8 cellular contexts compared by ENCODE assay signal in genomic region chr1:165914136-165914798, GRCh38.
A peak's percentile ranks its signal among the peaks of the same experiment; 100 is the strongest.
DNase-seq lines count a peak whose midpoint lies in the region; ATAC-seq, FAIRE-seq and TF ChIP-seq lines count a peak whose summit lies in the region.

No MANE protein-coding gene starts in this region.

- no peak for TF ChIP-seq POLR2A in K562 (conservative IDR thresholded peaks at IDR 0.05)

- peak; percentile 92 for TF ChIP-seq CTCF in GM13977 (IDR thresholded peaks at IDR 0.05; ENCODE audit: extremely low read depth, insufficient read depth, missing control alignments)
- peak; percentile 92 to 98 (median 93) for TF ChIP-seq CTCF in K562 (IDR thresholded peaks at IDR 0.05 in 2 of 3, conservative IDR thresholded peaks at IDR 0.05 in 1 of 3; ENCODE audit: insufficient read depth in 2 of 3, low read depth in 1 of 3, low read length in 3 of 3)

- no peak overlapping the region for H3K4me3 ChIP-seq in K562

- FAIRE-seq in A204.1 (lab: Jason Lieb, UNC) (peak; percentile 95), K562 (lab: Jason Lieb, UNC) (peak; percentile 99)

- H3K9ac ChIP-seq in K562 (ENCODE audit: insufficient read depth in 1 of 2, low read depth in 2 of 2, low read length in 2 of 2) = no peak overlapping the region

- no TSS peak for BruUV-seq in K562 (replicated peaks; lab: Mats Ljungman, UMichigan)

- no peaks in the 10 kb centered on the region for H3K9me1 ChIP-seq in K562 (ENCODE audit: control insufficient read depth, insufficient read depth, low read length)

- no peak overlapping the region for H3K27ac ChIP-seq in K562 (ENCODE audit: extremely low read depth, low read depth, low read length)

- peaks cover 11% of the 10 kb centered on the region; the same call in 2 of the 3 replicates for H3K36me3 ChIP-seq in K562 (ENCODE audit: control insufficient read depth, insufficient read depth, low read length)

- H3K4me1 ChIP-seq in K562 (replicated peaks in 1 of 2; ENCODE audit: control insufficient read depth in 2 of 2, insufficient read depth in 2 of 2, low read length in 2 of 2) = no peaks in the 10 kb centered on the region

- intact Hi-C loops in K562 (cut with micrococcal nuclease) = loop anchor here (1.0 to 5.0 kb wide), 7 partner anchors 85 to 522 kb away; partner anchors contain the start of gene TMCO1

- no peaks in the 10 kb centered on the region for H3K27me3 ChIP-seq in K562 (ENCODE audit: control insufficient read depth in 2 of 2, insufficient read depth in 2 of 2, low read length in 2 of 2)

- CTCF ChIA-PET in K562 (lab: Yijun Ruan, JAX; ENCODE audit: low intra/inter-chr PET ratio) = interaction anchor here (0.8 to 3.6 kb wide), 8 partner anchors 12 to 522 kb away, joined by 3 to 51 read pairs (median 5); no protein-coding TSS in a partner anchor

- no peak overlapping the region for H2AFZ ChIP-seq in K562 (ENCODE audit: low read depth, low read length)

- H4K20me1 ChIP-seq in K562 (replicated peaks; ENCODE audit: control insufficient read depth, insufficient read depth, low read length) = no peaks in the 10 kb centered on the region

- 3% methylated on average over 4 of the region's 4 CpGs for WGBS in K562 (ENCODE audit: insufficient coverage, low coverage, missing lambda C conversion rate)

- no peaks in the 10 kb centered on the region for H3K9me3 ChIP-seq in K562 (replicated peaks; ENCODE audit: control insufficient read depth, insufficient read depth, low read depth, low read length)

- no peaks in the 10 kb centered on the region for H3K79me2 ChIP-seq in K562 (ENCODE audit: control insufficient read depth, insufficient read depth, low read length)

- TF ChIP-seq RAD21 in K562 (CRISPR knock-in tag; conservative IDR thresholded peaks at IDR 0.05 in 1 of 2, IDR thresholded peaks at IDR 0.05 in 1 of 2) = peak; percentile 99

- peak; percentile 74 for DNase-seq in GM13977 (ENCODE audit: low spot score)
- DNase-seq in NCI-H1694 treated with DMSO at 0.1 percent for 48 hours (lab: John Stamatoyannopoulos, UW) = peak; percentile 81
- peak; percentile 39 for DNase-seq in T1000 (lab: John Stamatoyannopoulos, UW)
- peak; percentile 78 to 83 (median 80) for DNase-seq in K562 (ENCODE audit: extremely low read depth in 1 of 4, low spot score in 3 of 4)
- DNase-seq in iPS-NIHi11 (ENCODE audit: low spot score) = peak; percentile 79
- peak; percentile 20 to 81 (median 44) for DNase-seq in stimulated activated CD4-positive, alpha-beta T cell treated with anti-CD3 and anti-CD28 coated beads, Interleukin-12 subunit alpha, Interleukin-12 subunit beta, amount 100 ng/mL, for 48 hours (ENCODE audit: low read depth in 2 of 3, low spot score in 1 of 3)

- no peak for TF ChIP-seq EP300 in K562 (IDR thresholded peaks at IDR 0.05; ENCODE audit: low read length)

- ATAC-seq in HG02885 (IDR thresholded peaks at IDR 0.05; ENCODE audit: poor library complexity, unreplicated experiment) (peak; percentile 85), K562 (peak; percentile 87)

- POLR2A ChIA-PET in K562 (lab: Yijun Ruan, JAX) = interaction anchor here (0.7 kb wide), 1 partner anchor 671 kb away, joined by 3 read pairs; no protein-coding TSS in a partner anchor

- no peak overlapping the region for H3K4me2 ChIP-seq in K562 (ENCODE audit: insufficient read depth, low read length)

- in situ Hi-C loops in GM13977 (cut with MboI; ENCODE audit: low pct_unique_long_range_greater_than_20kb, low sequenced_read_pairs, unreplicated experiment) (loop anchor here (10.0 kb wide), 1 partner anchor 309 kb away; no protein-coding TSS in a partner anchor), K562 (cut with MboI) (loop anchor here (10.0 kb wide), 1 partner anchor 519 kb away; no protein-coding TSS in a partner anchor)

TF ChIP-seq in K562, 482 proteins besides CTCF, POLR2A, EP300 and RAD21 (continues in another document):
- TF ChIP-seq, protein P1, sequence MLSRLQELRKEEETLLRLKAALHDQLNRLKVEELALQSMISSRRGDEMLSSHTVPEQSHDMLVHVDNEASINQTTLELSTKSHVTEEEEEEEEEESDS (CRISPR knock-in tag; IDR thresholded peaks at IDR 0.05) = no peak
- TF ChIP-seq CHCHD3 (CRISPR knock-in tag; IDR thresholded peaks at IDR 0.05) = no peak
- TF ChIP-seq KLF1 (tag; IDR thresholded peaks at IDR 0.05) = no peak
- TF ChIP-seq SMC3 (conservative IDR thresholded peaks at IDR 0.05; ENCODE audit: insufficient read depth, low read depth, low read length) = peak; percentile 98
- peak; percentile 90; the same call in 1 of the 2 replicates for TF ChIP-seq STAG1 (CRISPR knock-in tag; IDR thresholded peaks at IDR 0.05; ENCODE audit: borderline replicate concordance)
- TF ChIP-seq RFX1 (IDR thresholded peaks at IDR 0.05) = no peak
- TF ChIP-seq CREM (IDR thresholded peaks at IDR 0.05; ENCODE audit: low read depth) = 0 out of 2 replicates have a peak, but pooled peaks have one; percentile 11
- no peak for TF ChIP-seq MTA2 (IDR thresholded peaks at IDR 0.05; ENCODE audit: low read depth)
- TF ChIP-seq RB1 (IDR thresholded peaks at IDR 0.05; ENCODE audit: low read depth) = peak; percentile 77; the same call in 1 of the 2 replicates
- TF ChIP-seq SMARCA4 (IDR thresholded peaks at IDR 0.05) = no peak
- peak in 1 of 2 experiments; percentile 59; a peak in 1 of 4 replicates for TF ChIP-seq ARNT (IDR thresholded peaks at IDR 0.05)
- no peak for TF ChIP-seq SLC30A9 (CRISPR knock-in tag; IDR thresholded peaks at IDR 0.05)
- TF ChIP-seq HCFC1 (IDR thresholded peaks at IDR 0.05; ENCODE audit: low read depth, low read length) = no peak
- TF ChIP-seq TBL1XR1 (IDR thresholded peaks at IDR 0.05; ENCODE audit: low read length in 2 of 2) = peak in 1 of 2 experiments; percentile 44; a peak in 1 of 4 replicates
- TF ChIP-seq ZNF431 (CRISPR knock-in tag; IDR thresholded peaks at IDR 0.05) = no peak
- 0 out of 2 replicates have a peak, but pooled peaks have one; percentile 29 for TF ChIP-seq MYC (IDR thresholded peaks at IDR 0.05; ENCODE audit: low read depth, low read length)
- no peak for TF ChIP-seq MYC (CRISPR knock-in tag; IDR thresholded peaks at IDR 0.05; ENCODE audit: borderline replicate concordance, low read depth)
- TF ChIP-seq MYNN (IDR thresholded peaks at IDR 0.05) = peak; percentile 57; the same call in 1 of the 2 replicates
- TF ChIP-seq MYNN (CRISPR knock-in tag; IDR thresholded peaks at IDR 0.05) = no peak
- no peak for TF ChIP-seq ATF7 (IDR thresholded peaks at IDR 0.05)
- no peak for TF ChIP-seq FOXA3 (CRISPR knock-in tag; conservative IDR thresholded peaks at IDR 0.05 in 1 of 2, IDR thresholded peaks at IDR 0.05 in 1 of 2)
- TF ChIP-seq ZNF436 (CRISPR knock-in tag; IDR thresholded peaks at IDR 0.05) = no peak
- no peak for TF ChIP-seq ZNF583 (CRISPR knock-in tag; IDR thresholded peaks at IDR 0.05)
- TF ChIP-seq JUND (IDR thresholded peaks at IDR 0.05; ENCODE audit: borderline replicate concordance, low read depth, low read length) = peak; percentile 53; the same call in 1 of the 2 replicates
- no peak; the same call in 2 of the 3 replicates for TF ChIP-seq JUND (tag; IDR thresholded peaks at IDR 0.05; ENCODE audit: borderline replicate concordance, low read depth, low read length)
- no peak for TF ChIP-seq BACH1 (tag; IDR thresholded peaks at IDR 0.05)
- no peak for TF ChIP-seq NCOR1 (IDR thresholded peaks at IDR 0.05)
- TF ChIP-seq, protein P2, sequence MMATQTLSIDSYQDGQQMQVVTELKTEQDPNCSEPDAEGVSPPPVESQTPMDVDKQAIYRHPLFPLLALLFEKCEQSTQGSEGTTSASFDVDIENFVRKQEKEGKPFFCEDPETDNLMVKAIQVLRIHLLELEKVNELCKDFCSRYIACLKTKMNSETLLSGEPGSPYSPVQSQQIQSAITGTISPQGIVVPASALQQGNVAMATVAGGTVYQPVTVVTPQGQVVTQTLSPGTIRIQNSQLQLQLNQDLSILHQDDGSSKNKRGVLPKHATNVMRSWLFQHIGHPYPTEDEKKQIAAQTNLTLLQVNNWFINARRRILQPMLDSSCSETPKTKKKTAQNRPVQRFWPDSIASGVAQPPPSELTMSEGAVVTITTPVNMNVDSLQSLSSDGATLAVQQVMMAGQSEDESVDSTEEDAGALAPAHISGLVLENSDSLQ (IDR thresholded peaks at IDR 0.05) = no peak
- TF ChIP-seq SREBF2 (CRISPR knock-in tag; IDR thresholded peaks at IDR 0.05) = no peak
- no peak for TF ChIP-seq DACH1 (IDR thresholded peaks at IDR 0.05; ENCODE audit: partially characterized antibody)
- TF ChIP-seq MEF2A (IDR thresholded peaks at IDR 0.05; ENCODE audit: control insufficient read depth, low read depth, low read length) = no peak
- TF ChIP-seq ZBTB34 (CRISPR knock-in tag; IDR thresholded peaks at IDR 0.05) = no peak
- no peak for TF ChIP-seq ZNF347 (CRISPR knock-in tag; IDR thresholded peaks at IDR 0.05; ENCODE audit: low read depth)
- TF ChIP-seq HNRNPK (IDR thresholded peaks at IDR 0.05; ENCODE audit: low read depth, low read length, poor library complexity, severe bottlenecking) = no peak
